In genomic region chr1:164880644-164881043, GRCh38 we compare ENCODE assay signal across 27 cellular contexts.
"Had no signal": no experiment of that assay in that cellular context is flagged by ENCODE, and none has a peak within 500 bp of the region (broad histone marks: within the 10 kb centered on the region; RNA-seq: fewer than 3 reads in every experiment).

No MANE protein-coding gene starts in this region.

- H3K9me3 Mint-ChIP-seq: nephron; neural progenitor cell; stimulated activated naive B cell treated with anti-CD40 and anti-IgM and Interleukin-4, amounts not matched to agents 10 μg/mL and 1 μg/mL and 100 μg/mL, for 72 hours; stimulated activated naive CD8-positive, alpha-beta T cell treated with anti-CD3 and anti-CD28 coated beads, Interleukin-15, Interleukin-2, amounts not matched to agents 100 ng/mL and 50 ng/mL, for 24 hours had no signal

- H3K27me3 Mint-ChIP-seq: stimulated activated naive B cell treated with anti-CD40 and anti-IgM and Interleukin-4, amounts not matched to agents 10 μg/mL and 1 μg/mL and 100 μg/mL, for 72 hours had no signal

- H3K4me1 Mint-ChIP-seq: nephron; stimulated activated effector memory CD8-positive, alpha-beta T cell treated with anti-CD3 and anti-CD28 coated beads, Interleukin-12 subunit alpha, Interleukin-12 subunit beta, amount 100 ng/mL, for 72 hours; stimulated activated naive B cell treated with anti-CD40 and anti-IgM and Interleukin-4, amounts not matched to agents 10 μg/mL and 1 μg/mL and 100 μg/mL, for 72 hours had no signal

- H3K9ac ChIP-seq: neural progenitor cell, parathyroid adenoma had no signal

- H3K4me3 ChIP-seq: neural progenitor cell, ovary, psoas muscle, right lobe of liver, sigmoid colon, stomach, thoracic aorta, thyroid gland, tibial nerve, upper lobe of left lung, vagina had no signal

- DNase-seq: occipital lobe; ovary; posterior cingulate gyrus; psoas muscle; right cardiac atrium; right lobe of liver; sigmoid colon; small intestine; stimulated activated CD4-positive, alpha-beta T cell treated with anti-CD3 and anti-CD28 coated beads, Interleukin-15, amount 100 ng/mL, for 24 hours; stimulated activated CD4-positive, alpha-beta T cell treated with anti-CD3 and anti-CD28 coated beads, Interleukin-2, amount 100 ng/mL, for 24 hours; stimulated activated CD4-positive, alpha-beta T cell treated with anti-CD3 and anti-CD28 coated beads, Interleukin-2, amount 100 ng/mL, for 48 hours; stimulated activated CD4-positive, alpha-beta T cell treated with anti-CD3 and anti-CD28 coated beads, Interleukin-4, amount 100 ng/mL, for 24 hours; stimulated activated naive B cell treated with anti-CD40 and anti-IgM and Interleukin-4, amounts not matched to agents 10 μg/mL and 1 μg/mL and 100 μg/mL, for 72 hours; stimulated activated naive CD4-positive, alpha-beta T cell treated with Interleukin-2 at 50 U/mL for 16 hours; stomach; thyroid gland; trophoblast cell; upper lobe of left lung had no signal

- ATAC-seq: psoas muscle; right lobe of liver; stimulated activated effector memory CD8-positive, alpha-beta T cell treated with anti-CD3 and anti-CD28 coated beads, Interleukin-12 subunit alpha, Interleukin-12 subunit beta, amount 100 ng/mL, for 72 hours; stimulated activated naive B cell treated with anti-CD40 and anti-IgM and Interleukin-4, amounts not matched to agents 10 μg/mL and 1 μg/mL and 100 μg/mL, for 72 hours had no signal

- H3K36me3 Mint-ChIP-seq: neural progenitor cell; stimulated activated effector memory CD8-positive, alpha-beta T cell treated with anti-CD3 and anti-CD28 coated beads, Interleukin-12 subunit alpha, Interleukin-12 subunit beta, amount 100 ng/mL, for 72 hours; stimulated activated naive B cell treated with anti-CD40 and anti-IgM and Interleukin-4, amounts not matched to agents 10 μg/mL and 1 μg/mL and 100 μg/mL, for 72 hours had no signal

- H3K36me3 ChIP-seq: neural progenitor cell, ovary, right lobe of liver, sigmoid colon, thoracic aorta, thyroid gland, tibial nerve, upper lobe of left lung, vagina had no signal

- H3K4me3 Mint-ChIP-seq: nephron; neural progenitor cell; stimulated activated effector memory CD8-positive, alpha-beta T cell treated with anti-CD3 and anti-CD28 coated beads, Interleukin-12 subunit alpha, Interleukin-12 subunit beta, amount 100 ng/mL, for 72 hours; stimulated activated naive B cell treated with anti-CD40 and anti-IgM and Interleukin-4, amounts not matched to agents 10 μg/mL and 1 μg/mL and 100 μg/mL, for 72 hours; stimulated activated naive CD8-positive, alpha-beta T cell treated with anti-CD3 and anti-CD28 coated beads, Interleukin-15, Interleukin-2, amounts not matched to agents 100 ng/mL and 50 ng/mL, for 24 hours had no signal

- H3K27ac Mint-ChIP-seq: nephron; neural progenitor cell; progenitor cell of endocrine pancreas; stimulated activated effector memory CD8-positive, alpha-beta T cell treated with anti-CD3 and anti-CD28 coated beads, Interleukin-12 subunit alpha, Interleukin-12 subunit beta, amount 100 ng/mL, for 72 hours; stimulated activated naive B cell treated with anti-CD40 and anti-IgM and Interleukin-4, amounts not matched to agents 10 μg/mL and 1 μg/mL and 100 μg/mL, for 72 hours; stimulated activated naive CD8-positive, alpha-beta T cell treated with anti-CD3 and anti-CD28 coated beads, Interleukin-15, Interleukin-2, amounts not matched to agents 100 ng/mL and 50 ng/mL, for 24 hours had no signal

- H3K9me3 ChIP-seq: ovary, psoas muscle, right lobe of liver, sigmoid colon, stomach, thoracic aorta, thyroid gland, tibial nerve, upper lobe of left lung, vagina had no signal

- H2AFZ ChIP-seq: neural progenitor cell, parathyroid adenoma had no signal

- H3K27ac ChIP-seq: neural progenitor cell, ovary, parathyroid adenoma, psoas muscle, right lobe of liver, sigmoid colon, stomach, thoracic aorta, thyroid gland, tibial nerve, upper lobe of left lung, vagina had no signal

- H3K4me1 ChIP-seq: parathyroid adenoma, psoas muscle, right lobe of liver, stomach, thyroid gland, tibial nerve, upper lobe of left lung, vagina had no signal

- H3K4me2 ChIP-seq: neural progenitor cell had no signal

- H3K79me2 ChIP-seq: parathyroid adenoma had no signal

- H3K27me3 ChIP-seq: neural progenitor cell, ovary, right lobe of liver, sigmoid colon, stomach, thyroid gland, tibial nerve, upper lobe of left lung, vagina had no signal
